In the genomic region with DNA sequence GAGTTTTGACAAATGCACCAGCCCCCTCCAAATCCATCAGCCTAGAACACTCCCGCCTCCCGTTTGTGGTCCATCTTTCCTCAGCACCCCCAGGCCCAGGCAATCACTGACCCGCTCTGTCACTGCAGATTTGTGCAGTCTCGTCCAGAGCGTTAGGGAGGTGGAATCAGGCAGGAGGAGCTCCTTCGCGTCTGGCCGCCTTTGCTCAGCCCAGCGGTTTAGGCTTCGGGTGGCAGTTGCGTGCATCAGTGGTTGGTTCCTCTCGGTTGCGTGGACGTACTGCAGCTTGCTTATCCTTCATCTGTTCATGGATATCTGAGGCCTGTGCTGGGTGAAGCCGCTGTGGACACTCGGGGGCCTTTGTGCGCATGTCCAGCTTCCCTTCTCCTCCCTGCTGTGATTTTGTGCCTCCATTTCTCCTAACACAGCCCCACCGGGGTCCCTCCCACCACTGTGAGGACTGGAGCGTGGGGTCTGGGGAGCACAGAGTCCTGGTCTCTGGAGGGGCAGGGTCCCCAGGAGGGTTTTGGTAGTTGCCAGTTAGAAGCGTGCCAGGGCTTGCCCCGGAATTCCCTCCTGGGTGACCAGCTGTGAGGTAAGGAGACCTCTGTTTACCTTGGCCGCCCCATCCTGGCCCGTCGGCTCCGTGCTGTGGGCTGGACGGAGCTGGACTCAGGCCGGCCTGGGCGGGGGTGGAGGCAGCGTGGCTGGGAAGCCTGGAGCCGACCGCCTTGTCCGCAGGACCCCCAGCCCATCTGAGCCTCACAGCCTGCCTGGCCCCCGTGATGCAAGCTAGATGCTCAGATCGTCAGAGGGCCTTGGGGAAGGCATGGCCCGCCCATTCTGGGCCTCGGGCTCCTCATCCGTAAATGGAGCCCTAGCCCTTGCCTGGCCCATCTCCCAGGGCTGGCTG, we compare ENCODE assay signal across 1 cellular context.
TF ChIP-seq lines count a peak whose summit lies in the region.

No MANE protein-coding gene starts in this region.

TF ChIP-seq in H1, 55 proteins besides CTCF, POLR2A, EP300 and RAD21:
- TF ChIP-seq NRF1 (IDR thresholded peaks at IDR 0.05; ENCODE audit: low read depth, low read length) (no peak), KDM4A (IDR thresholded peaks at IDR 0.05; ENCODE audit: low read depth, low read length, severe bottlenecking) (no peak), TCF12 (IDR thresholded peaks at IDR 0.05; ENCODE audit: low read depth, low read length) (no peak), HDAC2 (IDR thresholded peaks at IDR 0.05; ENCODE audit: borderline replicate concordance in 1 of 2, low read depth in 2 of 2, low read length in 2 of 2) (no peak), SIRT6 (IDR thresholded peaks at IDR 0.05; ENCODE audit: low read length) (no peak), SRF (IDR thresholded peaks at IDR 0.05; ENCODE audit: low read depth, low read length) (no peak), CTBP2 (IDR thresholded peaks at IDR 0.05; ENCODE audit: borderline replicate concordance, insufficient read depth, insufficient read length, low read length) (no peak), ASH2L (IDR thresholded peaks at IDR 0.05; ENCODE audit: low read length) (no peak), CBX8 (IDR thresholded peaks at IDR 0.05; ENCODE audit: borderline replicate concordance, low read depth, low read length) (no peak)
